In the genomic region with DNA sequence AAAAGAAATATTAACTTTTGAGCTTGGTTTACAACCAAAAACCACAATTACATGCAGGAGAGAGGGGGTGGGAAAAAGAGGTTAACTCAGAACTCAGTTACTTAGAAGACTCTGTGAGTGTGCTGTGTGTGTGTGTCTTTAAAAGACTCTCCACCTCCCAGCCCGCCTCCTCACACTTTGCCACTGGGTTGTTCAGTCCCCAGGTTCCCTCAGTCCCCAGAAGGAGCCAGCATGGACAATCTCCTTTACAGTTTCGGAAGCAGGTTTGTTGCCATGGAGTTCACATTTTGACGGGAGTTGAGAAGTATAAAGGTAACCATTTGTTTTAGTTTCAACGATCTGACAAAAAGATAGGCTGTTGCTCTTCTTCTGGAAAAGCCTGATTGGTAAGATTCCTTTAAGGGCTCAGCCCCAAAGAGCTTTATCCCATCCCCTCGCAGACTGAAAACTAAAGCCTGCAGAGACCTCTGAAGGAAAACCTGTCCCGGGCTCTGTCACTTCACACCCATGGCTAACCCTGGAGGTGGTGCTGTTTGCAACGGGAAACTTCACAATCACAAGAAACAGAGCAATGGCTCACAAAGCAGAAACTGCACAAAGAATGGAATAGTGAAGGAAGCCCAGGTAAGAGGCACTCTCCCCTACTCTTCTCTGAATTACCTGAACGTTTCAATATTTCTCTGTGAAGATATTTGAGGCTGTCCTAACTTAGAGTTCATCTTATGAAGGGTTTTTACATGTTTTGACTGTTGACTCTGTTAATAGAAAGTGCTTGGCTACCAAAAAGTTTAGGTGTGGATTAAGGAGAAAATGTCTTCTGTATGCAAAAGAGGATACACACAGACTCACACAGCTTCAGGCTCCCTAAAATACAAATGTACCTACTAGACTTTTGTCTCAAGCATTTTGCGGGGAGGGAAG, we compare ENCODE assay signal across 8 cellular contexts. TPM values are rescaled to one million over a fixed set of nuclear protein-coding genes. Genes with fewer than 3 reads are reported as not detected.
DNase-seq lines count a peak whose midpoint lies in the region; ATAC-seq lines count a peak whose summit lies in the region.

A gene (plus strand): TSS at position 212 of the 921 bp plus-strand sequence. CDS start 296 bp downstream, at position 508.

- peak within 1 kb of the TSS; percentile 33 for H2AFZ ChIP-seq in neuron (ENCODE audit: low read depth, low read length)

- peak; percentile 27 for ATAC-seq in HG02870 (IDR thresholded peaks at IDR 0.05; ENCODE audit: unreplicated experiment)

- H3K9me3 Mint-ChIP-seq in activated CD4-positive, alpha-beta T cell treated with anti-CD3 and anti-CD28 coated beads, Interleukin-2, amount 10 ng/mL, durations not matched to agents 7 days and 5 days: no peaks in the 10 kb centered on the region

- no peaks in the 10 kb centered on the region for H3K36me3 ChIP-seq in neuron (ENCODE audit: insufficient read depth, low read length)

- H3K27ac Mint-ChIP-seq in activated CD4-positive, alpha-beta T cell treated with anti-CD3 and anti-CD28 coated beads, Interleukin-2, amount 10 ng/mL, durations not matched to agents 7 days and 5 days: peak within 1 kb of the TSS; percentile 78

- POLR2A ChIA-PET in activated CD4-positive, alpha-beta T cell treated with anti-CD3 and anti-CD28 coated beads, Interleukin-2, amount 10 ng/mL, durations not matched to agents 7 days and 5 days (lab: Charles Lee): no interaction called here

- H3K36me3 Mint-ChIP-seq in activated CD4-positive, alpha-beta T cell treated with anti-CD3 and anti-CD28 coated beads, Interleukin-2, amount 10 ng/mL, durations not matched to agents 7 days and 5 days (ENCODE audit: low read depth): no peaks in the 10 kb centered on the region

- DNase-seq in activated CD4-positive, alpha-beta T cell treated with anti-CD3 and anti-CD28 coated beads, Interleukin-2, amount 10 ng/mL, durations not matched to agents 7 days and 5 days: no peak
- no peak for DNase-seq in activated CD4-positive, alpha-beta T cell treated with anti-CD3 and anti-CD28 coated beads for 1 hour
- peak; percentile 68 for DNase-seq in RPMI7951 (ENCODE audit: low read depth)
- peak; percentile 62 for DNase-seq in fibroblast of peridontal ligament (ENCODE audit: extremely low read depth)
- no peak for DNase-seq in NCI-H345 treated with DMSO at 0.1 percent for 48 hours (lab: John Stamatoyannopoulos, UW; ENCODE audit: unreplicated experiment)
- DNase-seq in stimulated activated CD4-positive, alpha-beta T cell treated with anti-CD3 and anti-CD28 coated beads, Interleukin-2, amount 100 ng/mL, for 48 hours: no peak

- peaks cover 2% of the 10 kb centered on the region for H3K27me3 Mint-ChIP-seq in activated CD4-positive, alpha-beta T cell treated with anti-CD3 and anti-CD28 coated beads, Interleukin-2, amount 10 ng/mL, durations not matched to agents 7 days and 5 days

- peak within 1 kb of the TSS; percentile 42 for H3K4me3 Mint-ChIP-seq in activated CD4-positive, alpha-beta T cell treated with anti-CD3 and anti-CD28 coated beads, Interleukin-2, amount 10 ng/mL, durations not matched to agents 7 days and 5 days

- H3K4me1 ChIP-seq in neuron (ENCODE audit: insufficient read depth, low read length): peaks cover 37% of the 10 kb centered on the region

- CTCF ChIA-PET in activated CD4-positive, alpha-beta T cell treated with anti-CD3 and anti-CD28 coated beads, Interleukin-2, amount 10 ng/mL, durations not matched to agents 7 days and 5 days (lab: Charles Lee): no interaction called here

- H3K4me1 Mint-ChIP-seq in activated CD4-positive, alpha-beta T cell treated with anti-CD3 and anti-CD28 coated beads, Interleukin-2, amount 10 ng/mL, durations not matched to agents 7 days and 5 days: peaks cover 28% of the 10 kb centered on the region

- peak within 1 kb of the TSS; percentile 37 for H3K4me3 ChIP-seq in neuron (ENCODE audit: low read length)

- H3K27me3 ChIP-seq in neuron (ENCODE audit: insufficient read depth, low read length): no peaks in the 10 kb centered on the region

- H3K9me3 ChIP-seq in neuron (ENCODE audit: low read length): no peaks in the 10 kb centered on the region

RNA-seq across cellular contexts. Expression of the gene that starts here (rescaled TPM):
- 1 to 10 TPM; 1.1 to 1.2 TPM for total RNA-seq in activated CD4-positive, alpha-beta T cell treated with anti-CD3 and anti-CD28 coated beads, Interleukin-2, amount 10 ng/mL, durations not matched to agents 7 days and 5 days
- total RNA-seq in RPMI7951 (2014; rRNA removed; shearing (Covaris generic)): 11.4 and 16.6 TPM in 2 replicates

Comparison
In these comparisons a context has a peak if more than half of its experiments do, and no peak if none do; other contexts are left out.
1. DNase-seq: peak in RPMI7951 (single experiment) and fibroblast of peridontal ligament (single experiment); none in activated CD4-positive, alpha-beta T cell treated with anti-CD3 and anti-CD28 coated beads, Interleukin-2, amount 10 ng/mL, durations not matched to agents 7 days and 5 days (single experiment), activated CD4-positive, alpha-beta T cell treated with anti-CD3 and anti-CD28 coated beads for 1 hour (single experiment), NCI-H345 treated with DMSO at 0.1 percent for 48 hours (single experiment) and stimulated activated CD4-positive, alpha-beta T cell treated with anti-CD3 and anti-CD28 coated beads, Interleukin-2, amount 100 ng/mL, for 48 hours (0 of 2).